Comparison of ENCODE assay signal across 1 cellular context in the genomic region with DNA sequence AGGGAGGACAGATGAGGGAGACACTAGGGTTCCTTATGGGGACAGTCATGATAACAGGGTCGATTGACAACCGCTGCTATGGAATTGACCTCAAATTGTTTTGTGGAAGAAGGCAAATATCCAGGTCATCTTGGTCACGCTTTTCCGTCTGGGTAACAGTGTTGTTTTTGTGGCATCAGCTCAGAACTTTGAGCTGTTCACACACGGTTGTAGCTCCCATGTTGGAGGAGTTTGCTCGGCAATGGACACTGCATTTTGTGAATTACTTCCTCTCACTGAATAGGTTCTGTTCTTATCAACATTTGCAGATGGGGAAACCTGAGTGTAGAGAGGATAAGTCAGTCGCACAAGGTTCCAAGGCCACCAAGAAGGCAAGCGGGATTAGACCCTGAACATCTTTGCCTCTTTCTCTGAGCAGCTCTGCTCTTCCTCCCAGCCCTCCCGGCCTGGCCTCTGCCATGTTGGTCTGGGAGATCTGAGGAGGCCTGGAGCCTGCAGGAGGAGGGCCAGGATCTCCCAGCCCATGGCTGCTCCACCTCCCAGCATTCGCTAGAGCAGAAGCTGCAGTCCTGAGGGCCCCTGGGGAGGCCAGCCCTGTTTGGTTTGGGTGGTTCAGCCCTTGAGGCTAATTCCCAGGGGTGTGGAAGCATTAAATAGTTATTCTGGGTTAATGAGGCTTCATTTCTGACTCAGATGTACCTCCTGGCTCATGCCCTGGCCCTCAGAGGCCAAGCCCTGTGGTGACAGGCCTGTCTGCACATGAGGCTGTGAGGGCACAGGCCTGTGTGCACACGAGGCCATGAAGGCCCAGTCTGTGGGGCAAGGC.
TF ChIP-seq lines count a peak whose summit lies in the region.

No MANE protein-coding gene starts in this region.

TF ChIP-seq in GM12878, 131 proteins besides CTCF, POLR2A, EP300 and RAD21 (continued from another document):
- TF ChIP-seq NFXL1 (IDR thresholded peaks at IDR 0.05; ENCODE audit: borderline replicate concordance) (no peak), ZNF274 (IDR thresholded peaks at IDR 0.05; ENCODE audit: insufficient read depth, insufficient read length) (no peak), NR2F1 (conservative IDR thresholded peaks at IDR 0.05) (peak; percentile 52; the same call in 1 of the 2 replicates), ZNF687 (IDR thresholded peaks at IDR 0.05) (peak; percentile 80), BHLHE40 (IDR thresholded peaks at IDR 0.05; ENCODE audit: borderline replicate concordance in 1 of 2, low read depth in 2 of 2, low read length in 1 of 2) (peak in 1 of 2 experiments; percentile 16; a peak in 1 of 4 replicates), MEF2B (IDR thresholded peaks at IDR 0.05; ENCODE audit: partially characterized antibody, poor library complexity, severe bottlenecking) (peak; percentile 67), STAT1 (conservative IDR thresholded peaks at IDR 0.05) (no peak)
